ENCODE assay signal across 10 cellular contexts in the genomic region with DNA sequence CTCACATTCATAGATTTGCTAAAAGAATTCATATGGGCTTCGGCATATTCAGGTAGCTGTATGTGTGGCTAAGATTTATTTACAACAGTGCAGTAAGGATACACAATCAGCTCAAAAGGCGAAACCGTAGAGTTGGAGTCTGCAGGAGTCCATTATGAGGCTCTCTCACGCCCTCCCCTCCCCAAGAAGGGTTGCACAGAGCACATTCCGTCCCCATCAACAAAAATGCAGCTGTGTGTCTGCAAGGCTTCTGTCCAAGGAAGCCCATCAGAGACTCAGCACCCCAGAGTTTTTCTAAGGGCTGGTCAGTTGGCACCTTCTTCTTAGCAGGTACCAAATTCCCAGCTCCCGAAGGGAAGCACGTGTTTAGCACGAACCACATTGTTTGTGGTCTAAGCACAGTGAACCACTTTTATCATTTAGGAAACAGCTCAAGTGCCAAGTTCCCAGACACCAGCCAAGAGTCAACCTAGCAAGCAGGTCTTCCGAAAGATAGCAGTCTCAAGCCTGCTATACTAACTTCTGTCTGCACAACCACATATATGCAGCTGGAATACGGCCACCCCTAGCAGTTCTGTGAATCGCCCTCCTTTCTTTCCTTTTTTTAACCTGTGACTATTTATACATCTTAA. TPM values are rescaled to one million over a fixed set of nuclear protein-coding genes. Genes with fewer than 3 reads are reported as not detected.
A peak's percentile ranks its signal among the peaks of the same experiment; 100 is the strongest.
DNase-seq lines count a peak whose midpoint lies in the region; ATAC-seq and TF ChIP-seq lines count a peak whose summit lies in the region.
"Had no signal": no experiment of that assay in that cellular context is flagged by ENCODE, and none has a peak within 500 bp of the region (broad histone marks: within the 10 kb centered on the region; RNA-seq: fewer than 3 reads in every experiment).

No MANE protein-coding gene starts in this region.

- no peak overlapping the region for H3K4me3 ChIP-seq in RWPE2 (ENCODE audit: severe bottlenecking)

- peaks cover 6% of the 10 kb centered on the region for H3K9me3 Mint-ChIP-seq in nephron

- peaks cover 15% of the 10 kb centered on the region for H3K4me1 ChIP-seq in RWPE2 (ENCODE audit: insufficient read depth, poor library complexity, severe bottlenecking)

- H3K27ac Mint-ChIP-seq in nephron = peak overlapping the region; percentile 89 to 98 (median 91)
- H3K27ac Mint-ChIP-seq: activated CD8-positive, alpha-beta T cell treated with anti-CD3 and anti-CD28 coated beads for 36 hours had no signal

- H3K27me3 Mint-ChIP-seq in nephron (ENCODE audit: low read depth) = peaks cover 10% of the 10 kb centered on the region
- H3K27me3 Mint-ChIP-seq: activated CD8-positive, alpha-beta T cell treated with anti-CD3 and anti-CD28 coated beads for 36 hours had no signal

- H3K27ac ChIP-seq in RWPE2 (ENCODE audit: poor library complexity, severe bottlenecking) (peak overlapping the region; percentile 86), epithelial cell of prostate (peak overlapping the region; percentile 59)

- no peaks in the 10 kb centered on the region for H3K36me3 ChIP-seq in RWPE2 (ENCODE audit: low read depth)

- no peak for ATAC-seq in RWPE2 (ENCODE audit: low read depth)
- ATAC-seq in GM18873 (IDR thresholded peaks at IDR 0.05; ENCODE audit: low FRiP score, unreplicated experiment) = no peak
- ATAC-seq: activated CD8-positive, alpha-beta T cell treated with anti-CD3 and anti-CD28 coated beads for 36 hours had no signal

- no peaks in the 10 kb centered on the region for H3K27me3 ChIP-seq in RWPE2 (ENCODE audit: insufficient read depth, poor library complexity, severe bottlenecking)

- H3K4me1 Mint-ChIP-seq in nephron = peaks cover 40% of the 10 kb centered on the region

- DNase-seq in A172 (ENCODE audit: low spot score) (peak; percentile 44), RWPE2 (ENCODE audit: low spot score) (no peak), epithelial cell of prostate (ENCODE audit: low read depth, low spot score) (no peak), T-helper 9 cell (no peak), NCI-H2171 treated with DMSO at 0.1 percent for 48 hours (lab: John Stamatoyannopoulos, UW) (no peak), AML-193 (lab: John Stamatoyannopoulos, UW) (no peak)
- DNase-seq: activated CD8-positive, alpha-beta T cell treated with anti-CD3 and anti-CD28 coated beads for 36 hours; NCI-H1092 had no signal

- H3K9me3 ChIP-seq in RWPE2 (ENCODE audit: severe bottlenecking) = no peaks in the 10 kb centered on the region

- peaks cover 3% of the 10 kb centered on the region for H3K36me3 Mint-ChIP-seq in nephron (ENCODE audit: low read depth)

- TF ChIP-seq CTCF in RWPE2 (IDR thresholded peaks at IDR 0.05; ENCODE audit: poor library complexity, severe bottlenecking) (no peak), nephron (IDR thresholded peaks at IDR 0.05; ENCODE audit: unreplicated experiment in 3 of 3) (no peak)

- no peak overlapping the region for H3K4me3 Mint-ChIP-seq in nephron
- H3K4me3 Mint-ChIP-seq: activated CD8-positive, alpha-beta T cell treated with anti-CD3 and anti-CD28 coated beads for 36 hours had no signal

RNA-seq across cellular contexts. Expression of gene MEAK7, which starts 28.5 kb away (rescaled TPM):
- 21.0 and 28.4 TPM in 2 replicates for total RNA-seq in A172 (2014; rRNA removed; shearing (Covaris generic))
